34 cellular contexts compared by ENCODE assay signal in genomic region chr2:28982381-28982950, GRCh38. TPM values are rescaled to one million over a fixed set of nuclear protein-coding genes. Genes with fewer than 3 reads are reported as not detected.
DNase-seq lines count a peak whose midpoint lies in the region; FAIRE-seq and TF ChIP-seq lines count a peak whose summit lies in the region.
"Had no signal": no experiment of that assay in that cellular context is flagged by ENCODE, and none has a peak within 500 bp of the region (broad histone marks: within the 10 kb centered on the region; RNA-seq: fewer than 3 reads in every experiment).

No MANE protein-coding gene starts in this region.

- H3K27ac Mint-ChIP-seq in astrocyte (ENCODE audit: unreplicated experiment), result no peak overlapping the region
- H3K27ac Mint-ChIP-seq in activated CD4-positive, alpha-beta T cell treated with anti-CD3 and anti-CD28 coated beads, Interleukin-2, amount 10 ng/mL, durations not matched to agents 7 days and 5 days, result no peak overlapping the region
- H3K27ac Mint-ChIP-seq: activated naive CD8-positive, alpha-beta T cell treated with anti-CD3 and anti-CD28 coated beads, Interleukin-2, amount 10 ng/mL, durations not matched to agents 7 days and 5 days; dendritic cell treated with granulocyte-macrophage colony-stimulating factor and Interleukin-4, amounts not matched to agents 40 ng/mL and 50 ng/mL, for 4 days had no signal

- H3K27me3 Mint-ChIP-seq in astrocyte (ENCODE audit: low read depth, unreplicated experiment), result peaks cover 28% of the 10 kb centered on the region
- H3K27me3 Mint-ChIP-seq in activated CD4-positive, alpha-beta T cell treated with anti-CD3 and anti-CD28 coated beads, Interleukin-2, amount 10 ng/mL, durations not matched to agents 7 days and 5 days, result no peaks in the 10 kb centered on the region
- H3K27me3 Mint-ChIP-seq: activated naive CD8-positive, alpha-beta T cell treated with anti-CD3 and anti-CD28 coated beads, Interleukin-2, amount 10 ng/mL, durations not matched to agents 7 days and 5 days had no signal

- H3K27ac ChIP-seq in astrocyte (ENCODE audit: low read depth, low read length) (no peak overlapping the region), layer of hippocampus (ENCODE audit: low read depth, low read length) (peak overlapping the region; percentile 27), rectal smooth muscle tissue (ENCODE audit: low read depth, low read length) (peak overlapping the region; percentile 92)
- H3K27ac ChIP-seq: ascending aorta, C4-2B, KMS-11, neural progenitor cell, PC-9, WERI-Rb-1 had no signal

- POLR2A ChIA-PET in activated CD4-positive, alpha-beta T cell treated with anti-CD3 and anti-CD28 coated beads, Interleukin-2, amount 10 ng/mL, durations not matched to agents 7 days and 5 days (lab: Charles Lee), result no interaction called here

- H3K9ac ChIP-seq in astrocyte (ENCODE audit: low read length) (no peak overlapping the region), rectal smooth muscle tissue (ENCODE audit: low read length) (no peak overlapping the region)
- H3K9ac ChIP-seq: KMS-11, neural progenitor cell had no signal

- no peak overlapping the region for H3K4me3 ChIP-seq in astrocyte (ENCODE audit: insufficient read depth, low read depth, low read length)
- no peak overlapping the region for H3K4me3 ChIP-seq in rectal smooth muscle tissue (ENCODE audit: low read length)
- H3K4me3 ChIP-seq: ascending aorta, heart right ventricle, MG63, neural progenitor cell, PC-9 had no signal

- H3K36me3 ChIP-seq in astrocyte (ENCODE audit: insufficient read depth, low read length), result no peaks in the 10 kb centered on the region
- no peaks in the 10 kb centered on the region for H3K36me3 ChIP-seq in rectal smooth muscle tissue (ENCODE audit: control insufficient read depth, insufficient read depth, low read length)
- H3K36me3 ChIP-seq: ascending aorta, heart right ventricle, MG63, neural progenitor cell, WERI-Rb-1 had no signal

- no peaks in the 10 kb centered on the region for H3K27me3 ChIP-seq in astrocyte (ENCODE audit: insufficient read depth, low read length)
- no peaks in the 10 kb centered on the region for H3K27me3 ChIP-seq in layer of hippocampus (ENCODE audit: control insufficient read depth, insufficient read depth, low read length)
- no peaks in the 10 kb centered on the region for H3K27me3 ChIP-seq in rectal smooth muscle tissue (ENCODE audit: control insufficient read depth, insufficient read depth, low read length)
- H3K27me3 ChIP-seq: ascending aorta, heart right ventricle, MG63, neural progenitor cell had no signal

- no peaks in the 10 kb centered on the region for H3K9me3 Mint-ChIP-seq in astrocyte (ENCODE audit: unreplicated experiment)
- no peaks in the 10 kb centered on the region for H3K9me3 Mint-ChIP-seq in activated CD4-positive, alpha-beta T cell treated with anti-CD3 and anti-CD28 coated beads, Interleukin-2, amount 10 ng/mL, durations not matched to agents 7 days and 5 days
- H3K9me3 Mint-ChIP-seq: activated naive CD8-positive, alpha-beta T cell treated with anti-CD3 and anti-CD28 coated beads, Interleukin-2, amount 10 ng/mL, durations not matched to agents 7 days and 5 days; dendritic cell treated with granulocyte-macrophage colony-stimulating factor and Interleukin-4, amounts not matched to agents 40 ng/mL and 50 ng/mL, for 4 days; neural progenitor cell had no signal

- no peak for FAIRE-seq in astrocyte (lab: Jason Lieb, UNC)
- FAIRE-seq: G401.6 had no signal

- no peak for TF ChIP-seq CTCF in astrocyte (IDR thresholded peaks at IDR 0.05; ENCODE audit: insufficient read depth, low read depth, low read length)

- H3K79me2 ChIP-seq in astrocyte (ENCODE audit: insufficient read depth, low read length), result no peaks in the 10 kb centered on the region

- H3K9me3 ChIP-seq in astrocyte (ENCODE audit: insufficient read depth, low read depth, low read length), result no peaks in the 10 kb centered on the region
- H3K9me3 ChIP-seq: ascending aorta, heart right ventricle, MG63 had no signal

- H3K4me2 ChIP-seq in astrocyte (ENCODE audit: low read length), result no peak overlapping the region
- H3K4me2 ChIP-seq: KMS-11, neural progenitor cell, PC-9 had no signal

- H4K20me1 ChIP-seq in astrocyte (ENCODE audit: insufficient read depth, low read length), result no peaks in the 10 kb centered on the region

- no peak overlapping the region for H2AFZ ChIP-seq in astrocyte (ENCODE audit: low read depth, low read length)
- H2AFZ ChIP-seq: neural progenitor cell, PC-9 had no signal

- CTCF ChIA-PET in activated CD4-positive, alpha-beta T cell treated with anti-CD3 and anti-CD28 coated beads, Interleukin-2, amount 10 ng/mL, durations not matched to agents 7 days and 5 days (lab: Charles Lee), result interaction anchor here (0.6 kb wide), 1 partner anchor 24 kb away, joined by 3 read pairs; no protein-coding TSS in a partner anchor

- H3K4me1 Mint-ChIP-seq in astrocyte (ENCODE audit: low read depth, unreplicated experiment), result peaks cover 6% of the 10 kb centered on the region
- H3K4me1 Mint-ChIP-seq in activated CD4-positive, alpha-beta T cell treated with anti-CD3 and anti-CD28 coated beads, Interleukin-2, amount 10 ng/mL, durations not matched to agents 7 days and 5 days, result peaks cover 5% of the 10 kb centered on the region

- H3K4me3 Mint-ChIP-seq in astrocyte (ENCODE audit: unreplicated experiment), result no peak overlapping the region
- no peak overlapping the region for H3K4me3 Mint-ChIP-seq in activated CD4-positive, alpha-beta T cell treated with anti-CD3 and anti-CD28 coated beads, Interleukin-2, amount 10 ng/mL, durations not matched to agents 7 days and 5 days
- H3K4me3 Mint-ChIP-seq: activated naive CD8-positive, alpha-beta T cell treated with anti-CD3 and anti-CD28 coated beads, Interleukin-2, amount 10 ng/mL, durations not matched to agents 7 days and 5 days; dendritic cell treated with granulocyte-macrophage colony-stimulating factor and Interleukin-4, amounts not matched to agents 40 ng/mL and 50 ng/mL, for 4 days; neural progenitor cell had no signal

- H3K36me3 Mint-ChIP-seq in astrocyte (ENCODE audit: low read depth, unreplicated experiment), result no peaks in the 10 kb centered on the region
- H3K36me3 Mint-ChIP-seq in activated CD4-positive, alpha-beta T cell treated with anti-CD3 and anti-CD28 coated beads, Interleukin-2, amount 10 ng/mL, durations not matched to agents 7 days and 5 days (ENCODE audit: low read depth), result no peaks in the 10 kb centered on the region
- H3K36me3 Mint-ChIP-seq: activated naive CD8-positive, alpha-beta T cell treated with anti-CD3 and anti-CD28 coated beads, Interleukin-2, amount 10 ng/mL, durations not matched to agents 7 days and 5 days; neural progenitor cell had no signal

- DNase-seq in NCI-H226, result peak; percentile 19
- peak; percentile 60 for DNase-seq in astrocyte (ENCODE audit: low read depth)
- DNase-seq in NCI-H2029 (lab: John Stamatoyannopoulos, UW), result no peak
- DNase-seq in T1000 (lab: John Stamatoyannopoulos, UW), result no peak
- DNase-seq in activated CD4-positive, alpha-beta T cell treated with anti-CD3 and anti-CD28 coated beads, Interleukin-2, amount 10 ng/mL, durations not matched to agents 7 days and 5 days, result no peak
- no peak for DNase-seq in NCI-H446 (lab: John Stamatoyannopoulos, UW)
- DNase-seq: activated CD4-positive, alpha-beta T cell treated with anti-CD3 and anti-CD28 coated beads, Interleukin-2, amount 50 U/mL, for 1 hour; activated gamma-delta T cell treated with Interleukin-2 at 50 U/mL for 16 hours; activated naive CD8-positive, alpha-beta T cell treated with anti-CD3 and anti-CD28 coated beads, Interleukin-2, amount 10 ng/mL, durations not matched to agents 7 days and 5 days; activated T-cell treated with anti-CD3 and anti-CD28 coated beads, Interleukin-2, amount 50 U/mL, for 1 hour; COR-L47; foreskin melanocyte; heart right ventricle; mammary epithelial cell; MG63; NCI-H2029 treated with DMSO at 0.1 percent for 48 hours; NCI-H526; NK-92 treated with Interleukin-12 subunit alpha and Interleukin-12 subunit beta, amount 100 ng/mL, for 24 hours; PC-9; SHP77 treated with DMSO at 0.1 percent for 48 hours; stimulated activated CD4-positive, alpha-beta T cell treated with anti-CD3 and anti-CD28 coated beads, Interleukin-4, amount 100 ng/mL, for 1 hour; substantia nigra; SW 1271; T-helper 9 cell; WERI-Rb-1 had no signal

- H3K4me1 ChIP-seq in astrocyte (ENCODE audit: insufficient read depth, low read length), result peaks cover under 1% of the 10 kb centered on the region
- peaks cover 34% of the 10 kb centered on the region for H3K4me1 ChIP-seq in rectal smooth muscle tissue (ENCODE audit: control insufficient read depth, insufficient read depth, low read length)
- H3K4me1 ChIP-seq: ascending aorta had no signal

RNA-seq across cellular contexts. Expression of gene TOGARAM2, which starts 1.4 kb away (rescaled TPM):
- 0.38 and 0.73 TPM in 2 replicates for total RNA-seq in astrocyte
- 1 to 10 TPM; 3.7 to 5.0 TPM for total RNA-seq in activated CD4-positive, alpha-beta T cell treated with anti-CD3 and anti-CD28 coated beads, Interleukin-2, amount 10 ng/mL, durations not matched to agents 7 days and 5 days
- total RNA-seq: ascending aorta, kidney epithelial cell, mammary epithelial cell had no signal

Comparison
In these comparisons a context has a peak if more than half of its experiments do, and no peak if none do; other contexts are left out.
1. DNase-seq: peak in NCI-H226 (single experiment) and astrocyte (single experiment); none in NCI-H2029 (single experiment), T1000 (single experiment), activated CD4-positive, alpha-beta T cell treated with anti-CD3 and anti-CD28 coated beads, Interleukin-2, amount 10 ng/mL, durations not matched to agents 7 days and 5 days (single experiment) and NCI-H446 (0 of 2).